In the genomic region with DNA sequence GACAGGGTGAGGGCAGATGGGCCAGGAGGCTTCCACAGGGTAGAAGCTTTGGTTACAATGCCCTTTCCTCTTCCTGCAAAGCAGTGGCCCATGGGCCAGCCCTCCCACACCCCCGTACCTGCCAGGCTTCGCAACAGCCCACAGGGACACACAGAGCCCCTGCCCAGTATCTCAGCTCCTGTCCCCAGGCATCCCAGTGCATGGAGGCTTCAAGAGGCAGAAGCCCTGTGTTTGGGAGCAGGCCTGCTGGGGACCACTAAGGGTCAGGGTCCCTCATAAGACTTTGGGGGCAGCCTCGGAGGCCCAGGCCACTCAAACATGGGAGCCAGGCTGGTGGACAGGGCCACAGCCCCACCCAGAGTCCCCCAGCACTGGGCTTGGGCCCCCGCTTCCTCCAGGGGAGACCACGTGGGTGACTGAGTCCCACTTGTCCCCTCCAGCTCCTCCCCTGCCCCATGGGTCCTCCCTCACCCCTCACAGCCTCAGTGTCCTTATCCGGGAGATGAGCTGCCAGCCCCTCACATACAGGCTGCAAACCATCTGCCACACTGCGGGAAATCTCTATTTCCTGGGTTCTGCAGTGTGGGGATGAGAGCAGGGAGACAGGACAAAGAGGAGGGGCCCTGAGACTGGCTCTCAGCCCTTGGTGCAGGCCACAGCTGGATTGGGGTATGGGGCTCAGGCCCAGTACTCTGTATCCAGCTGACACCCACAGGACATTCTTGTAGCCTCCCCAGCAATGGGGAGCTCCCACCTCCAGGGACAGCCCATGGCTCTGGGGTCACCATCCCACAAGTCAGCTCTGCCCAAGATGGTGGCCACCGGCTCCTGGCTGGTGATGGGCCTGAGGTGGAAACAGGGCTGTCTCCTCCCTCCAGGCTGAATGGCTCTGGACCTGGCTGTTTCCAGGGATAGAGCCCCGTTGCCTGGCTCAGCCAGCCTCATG, we compare ENCODE assay signal across 15 cellular contexts. TPM values are rescaled to one million over a fixed set of nuclear protein-coding genes. Genes with fewer than 3 reads are reported as not detected.
DNase-seq lines count a peak whose midpoint lies in the region; ATAC-seq and TF ChIP-seq lines count a peak whose summit lies in the region.
"Had no signal": no experiment of that assay in that cellular context is flagged by ENCODE, and none has a peak within 500 bp of the region (broad histone marks: within the 10 kb centered on the region; RNA-seq: fewer than 3 reads in every experiment).

No MANE protein-coding gene starts in this region.

- POLR2A ChIA-PET in activated CD4-positive, alpha-beta memory T cell treated with anti-CD3 and anti-CD28 coated beads for 36 hours (lab: Charles Lee) = no interaction called here

- H3K27me3 Mint-ChIP-seq in Calu3 (ENCODE audit: unreplicated experiment) = peaks cover 51% of the 10 kb centered on the region
- H3K27me3 Mint-ChIP-seq in activated CD4-positive, alpha-beta memory T cell treated with anti-CD3 and anti-CD28 coated beads for 36 hours = no peaks in the 10 kb centered on the region
- H3K27me3 Mint-ChIP-seq: activated naive CD4-positive, alpha-beta T cell treated with anti-CD3 and anti-CD28 coated beads, Interleukin-2, amount 50 U/mL, for 24 hours; stimulated activated memory B cell treated with anti-CD40 and anti-IgM and Interleukin-4, amounts not matched to agents 10 μg/mL and 1 μg/mL and 100 μg/mL, for 72 hours had no signal

- H3K27ac Mint-ChIP-seq in Calu3 (ENCODE audit: unreplicated experiment) = no peak overlapping the region
- peak overlapping the region; percentile 47 for H3K27ac Mint-ChIP-seq in activated CD4-positive, alpha-beta memory T cell treated with anti-CD3 and anti-CD28 coated beads for 36 hours
- H3K27ac Mint-ChIP-seq: activated naive CD4-positive, alpha-beta T cell treated with anti-CD3 and anti-CD28 coated beads, Interleukin-2, amount 50 U/mL, for 24 hours; neural progenitor cell; stimulated activated memory B cell treated with anti-CD40 and anti-IgM and Interleukin-4, amounts not matched to agents 10 μg/mL and 1 μg/mL and 100 μg/mL, for 72 hours had no signal

- WGBS in heart left ventricle, 4 donors = 91 to 96% (median 95%) methylated on average over 5 to 9 of the region's 9 CpGs

- no peak overlapping the region for H3K27ac ChIP-seq in heart left ventricle
- H3K27ac ChIP-seq: BLaER1 treated with 17β-estradiol and CSF1 and Interleukin-3, amounts not matched to agents 10 nM and 100 nM; neural progenitor cell had no signal

- peak; percentile 1 for DNase-seq in Calu3
- DNase-seq in activated CD4-positive, alpha-beta memory T cell treated with anti-CD3 and anti-CD28 coated beads for 36 hours = peak; percentile 7
- peak; percentile 4 to 35 (median 18) for DNase-seq in heart left ventricle
- peak in 9 of 10 donors; percentile 3 to 80 (median 14) for DNase-seq in posterior cingulate gyrus
- no peak for DNase-seq in NCI-H510A treated with DMSO at 0.1 percent for 48 hours (lab: John Stamatoyannopoulos, UW)
- no peak for DNase-seq in COLO668 (lab: John Stamatoyannopoulos, UW; ENCODE audit: unreplicated experiment)
- no peak for DNase-seq in NCI-H2171 treated with DMSO at 0.1 percent for 48 hours (lab: John Stamatoyannopoulos, UW)
- DNase-seq: IMR-90, NCI-H1436 treated with DMSO at 0.1 percent for 48 hours had no signal

- no peak overlapping the region for H3K4me3 Mint-ChIP-seq in Calu3 (ENCODE audit: low read depth, unreplicated experiment)
- no peak overlapping the region for H3K4me3 Mint-ChIP-seq in activated CD4-positive, alpha-beta memory T cell treated with anti-CD3 and anti-CD28 coated beads for 36 hours
- H3K4me3 Mint-ChIP-seq: activated naive CD4-positive, alpha-beta T cell treated with anti-CD3 and anti-CD28 coated beads, Interleukin-2, amount 50 U/mL, for 24 hours; stimulated activated memory B cell treated with anti-CD40 and anti-IgM and Interleukin-4, amounts not matched to agents 10 μg/mL and 1 μg/mL and 100 μg/mL, for 72 hours had no signal

- no peak for TF ChIP-seq POLR2A in heart left ventricle (IDR thresholded peaks at IDR 0.05)

- H3K4me1 ChIP-seq in heart left ventricle = peaks cover 0 to 7% (median 0%) of the 10 kb centered on the region in 12 donors
- H3K4me1 ChIP-seq: BLaER1 treated with 17β-estradiol and CSF1 and Interleukin-3, amounts not matched to agents 10 nM and 100 nM had no signal

- BruUV-seq in Calu3 (replicated peaks; lab: Mats Ljungman, UMichigan) = no TSS peak

- no peak overlapping the region for H3K4me3 ChIP-seq in heart left ventricle
- H3K4me3 ChIP-seq: BLaER1 treated with 17β-estradiol and CSF1 and Interleukin-3, amounts not matched to agents 10 nM and 100 nM; neural progenitor cell; SJSA1 had no signal

- CTCF ChIA-PET in Calu3 (lab: Charles Lee) = interaction anchor here (0.5 to 0.9 kb wide), 2 partner anchors 9 to 93 kb away, joined by 4 read pairs; no protein-coding TSS in a partner anchor
- CTCF ChIA-PET in activated CD4-positive, alpha-beta memory T cell treated with anti-CD3 and anti-CD28 coated beads for 36 hours (lab: Charles Lee) = no interaction called here

- intact Hi-C loops in Calu3 (cut with micrococcal nuclease; ENCODE audit: unreplicated experiment) (no loop called here), heart left ventricle (cut with DNase I) (no loop called here), posterior cingulate gyrus (cut with DNase I) (no loop called here)
- intact Hi-C loops in activated CD4-positive, alpha-beta memory T cell treated with anti-CD3 and anti-CD28 coated beads for 36 hours (cut with micrococcal nuclease) = no loop called here

- H3K36me3 ChIP-seq in heart left ventricle = no peaks in the 10 kb centered on the region
- H3K36me3 ChIP-seq: BLaER1 treated with 17β-estradiol and CSF1 and Interleukin-3, amounts not matched to agents 10 nM and 100 nM; neural progenitor cell; SJSA1 had no signal

- TF ChIP-seq CTCF in Calu3 (IDR thresholded peaks at IDR 0.05; ENCODE audit: unreplicated experiment) (no peak), heart left ventricle (IDR thresholded peaks at IDR 0.05) (no peak)

- no peaks in the 10 kb centered on the region for H3K4me1 Mint-ChIP-seq in Calu3 (ENCODE audit: low read depth, unreplicated experiment)
- no peaks in the 10 kb centered on the region for H3K4me1 Mint-ChIP-seq in activated CD4-positive, alpha-beta memory T cell treated with anti-CD3 and anti-CD28 coated beads for 36 hours (ENCODE audit: low read depth)
- H3K4me1 Mint-ChIP-seq: activated naive CD4-positive, alpha-beta T cell treated with anti-CD3 and anti-CD28 coated beads, Interleukin-2, amount 50 U/mL, for 24 hours; stimulated activated memory B cell treated with anti-CD40 and anti-IgM and Interleukin-4, amounts not matched to agents 10 μg/mL and 1 μg/mL and 100 μg/mL, for 72 hours had no signal

- H3K27me3 ChIP-seq in heart left ventricle = no peaks in the 10 kb centered on the region
- H3K27me3 ChIP-seq: BLaER1 treated with 17β-estradiol and CSF1 and Interleukin-3, amounts not matched to agents 10 nM and 100 nM; neural progenitor cell; SJSA1 had no signal

- H3K36me3 Mint-ChIP-seq in Calu3 (ENCODE audit: insufficient read depth, unreplicated experiment) = no peaks in the 10 kb centered on the region
- H3K36me3 Mint-ChIP-seq in activated CD4-positive, alpha-beta memory T cell treated with anti-CD3 and anti-CD28 coated beads for 36 hours = no peaks in the 10 kb centered on the region
- H3K36me3 Mint-ChIP-seq: activated naive CD4-positive, alpha-beta T cell treated with anti-CD3 and anti-CD28 coated beads, Interleukin-2, amount 50 U/mL, for 24 hours; neural progenitor cell; stimulated activated memory B cell treated with anti-CD40 and anti-IgM and Interleukin-4, amounts not matched to agents 10 μg/mL and 1 μg/mL and 100 μg/mL, for 72 hours had no signal

- H3K9me3 Mint-ChIP-seq in Calu3 (ENCODE audit: low read depth, unreplicated experiment) = no peaks in the 10 kb centered on the region
- H3K9me3 Mint-ChIP-seq in activated CD4-positive, alpha-beta memory T cell treated with anti-CD3 and anti-CD28 coated beads for 36 hours = no peaks in the 10 kb centered on the region
- H3K9me3 Mint-ChIP-seq: activated naive CD4-positive, alpha-beta T cell treated with anti-CD3 and anti-CD28 coated beads, Interleukin-2, amount 50 U/mL, for 24 hours; neural progenitor cell; stimulated activated memory B cell treated with anti-CD40 and anti-IgM and Interleukin-4, amounts not matched to agents 10 μg/mL and 1 μg/mL and 100 μg/mL, for 72 hours had no signal

- ATAC-seq in heart left ventricle (no peak), GM21576 (IDR thresholded peaks at IDR 0.05; ENCODE audit: unreplicated experiment) (no peak)
- ATAC-seq: stimulated activated memory B cell treated with anti-CD40 and anti-IgM and Interleukin-4, amounts not matched to agents 10 μg/mL and 1 μg/mL and 100 μg/mL, for 72 hours had no signal

- H3K9me3 ChIP-seq in heart left ventricle = no peaks in the 10 kb centered on the region
- H3K9me3 ChIP-seq: BLaER1 treated with 17β-estradiol and CSF1 and Interleukin-3, amounts not matched to agents 10 nM and 100 nM; SJSA1 had no signal

RNA-seq across cellular contexts. Expression of a gene that starts 50.7 kb away (rescaled TPM):
- 0.24 and 0.37 TPM in 2 replicates for total RNA-seq in Calu3 (2022)
- total RNA-seq in activated CD4-positive, alpha-beta memory T cell treated with anti-CD3 and anti-CD28 coated beads for 36 hours = under 1 TPM; 0.07 to 0.12 TPM
- 10 to 100 TPM in 4 of 9 donors, 1 to 10 TPM in 4, under 1 TPM in 1; 0.54 to 29.8 (median 2.5) TPM for total RNA-seq in heart left ventricle
- 1 to 10 TPM in 1 of 2 donors, under 1 TPM in 1; 0.54 to 1.3 TPM for polyA plus RNA-seq in heart left ventricle

Comparison
In these comparisons a context has a peak if more than half of its experiments do, and no peak if none do; other contexts are left out.
1. DNase-seq: peak in Calu3 (single experiment), activated CD4-positive, alpha-beta memory T cell treated with anti-CD3 and anti-CD28 coated beads for 36 hours (single experiment), heart left ventricle (5 of 5) and posterior cingulate gyrus (9 of 10); none in NCI-H510A treated with DMSO at 0.1 percent for 48 hours (single experiment), COLO668 (single experiment) and NCI-H2171 treated with DMSO at 0.1 percent for 48 hours (single experiment).